Comparison of ENCODE assay signal across 1 cellular context in genomic region chr3:52536369-52537164, GRCh38.
TF ChIP-seq lines count a peak whose summit lies in the region.

UQCC5 (plus strand) TSS chr3:52536605; CDS start chr3:52536756, 151 bp downstream.

TF ChIP-seq in GM12878, 131 proteins besides CTCF, POLR2A, EP300 and RAD21 (continued from another document and continues in another):
- TF ChIP-seq REST (IDR thresholded peaks at IDR 0.05; ENCODE audit: low read depth, low read length), result no peak
- 0 out of 2 replicates have a peak, but pooled peaks have one; percentile 36 for TF ChIP-seq LARP7 (IDR thresholded peaks at IDR 0.05)
- TF ChIP-seq ATF7 (IDR thresholded peaks at IDR 0.05; ENCODE audit: low read depth), result peak; percentile 34
- no peak for TF ChIP-seq CBX5 (IDR thresholded peaks at IDR 0.05; ENCODE audit: low read depth)
- TF ChIP-seq CUX1 (IDR thresholded peaks at IDR 0.05; ENCODE audit: insufficient replicate concordance, low read depth, low read length), result no peak
- peak; percentile 52 for TF ChIP-seq SIN3A (IDR thresholded peaks at IDR 0.05; ENCODE audit: low read depth, low read length)
- peak; percentile 69; the same call in 1 of the 2 replicates for TF ChIP-seq MAX (IDR thresholded peaks at IDR 0.05; ENCODE audit: low read depth, low read length)
- TF ChIP-seq PAX5 (IDR thresholded peaks at IDR 0.05; ENCODE audit: borderline replicate concordance, low read depth, low read length), result peak; percentile 33; the same call in 1 of the 2 replicates
- TF ChIP-seq TCF12 (IDR thresholded peaks at IDR 0.05; ENCODE audit: low read depth, low read length), result peak; percentile 46; the same call in 1 of the 2 replicates
- TF ChIP-seq PML (IDR thresholded peaks at IDR 0.05; ENCODE audit: low read length), result peak; percentile 94; the same call in 1 of the 2 replicates
- TF ChIP-seq SMARCA5 (IDR thresholded peaks at IDR 0.05), result 0 out of 2 replicates have a peak, but pooled peaks have one; percentile 34
- TF ChIP-seq JUNB (IDR thresholded peaks at IDR 0.05), result no peak
- no peak for TF ChIP-seq TCF7 (IDR thresholded peaks at IDR 0.05; ENCODE audit: borderline replicate concordance)
- no peak for TF ChIP-seq YBX1 (IDR thresholded peaks at IDR 0.05)
- TF ChIP-seq SMAD5 (IDR thresholded peaks at IDR 0.05; ENCODE audit: low read depth), result peak; percentile 91
- TF ChIP-seq BHLHE40 (IDR thresholded peaks at IDR 0.05; ENCODE audit: borderline replicate concordance in 1 of 2, low read depth in 2 of 2, low read length in 1 of 2), result peak; percentile 77 to 91; a peak in 3 of 4 replicates
- no peak for TF ChIP-seq NFIC (IDR thresholded peaks at IDR 0.05; ENCODE audit: low read depth, low read length)
- TF ChIP-seq MXI1 (IDR thresholded peaks at IDR 0.05; ENCODE audit: low read depth, low read length), result peak; percentile 85
- peak; percentile 56 for TF ChIP-seq FOS (IDR thresholded peaks at IDR 0.05; ENCODE audit: borderline replicate concordance, extremely low read depth, insufficient read length)
- TF ChIP-seq IRF4 (IDR thresholded peaks at IDR 0.05; ENCODE audit: low read depth, low read length), result no peak
- peak; percentile 82 for TF ChIP-seq NBN (IDR thresholded peaks at IDR 0.05)
- TF ChIP-seq SP1 (IDR thresholded peaks at IDR 0.05; ENCODE audit: low read depth, low read length), result peak; percentile 92
- no peak for TF ChIP-seq ZBTB4 (CRISPR knock-in tag; IDR thresholded peaks at IDR 0.05)
- TF ChIP-seq IRF3 (IDR thresholded peaks at IDR 0.05), result peak; percentile 70
- peak; percentile 95 for TF ChIP-seq NRF1 (conservative IDR thresholded peaks at IDR 0.05; ENCODE audit: low read depth, low read length)
- TF ChIP-seq ZBED1 (IDR thresholded peaks at IDR 0.05; ENCODE audit: borderline replicate concordance), result no peak
- TF ChIP-seq NR2F1 (conservative IDR thresholded peaks at IDR 0.05), result peak; percentile 58
- no peak for TF ChIP-seq SREBF2 (IDR thresholded peaks at IDR 0.05; ENCODE audit: low read length)
- TF ChIP-seq USF2 (IDR thresholded peaks at IDR 0.05; ENCODE audit: borderline replicate concordance, low read depth, low read length), result peak; percentile 84
- no peak for TF ChIP-seq ZNF384 (IDR thresholded peaks at IDR 0.05; ENCODE audit: borderline replicate concordance, low read depth, low read length)
- TF ChIP-seq DPF2 (IDR thresholded peaks at IDR 0.05), result no peak
- peak; percentile 67 for TF ChIP-seq HDAC6 (IDR thresholded peaks at IDR 0.05; ENCODE audit: unreplicated experiment)
- TF ChIP-seq NKRF (conservative IDR thresholded peaks at IDR 0.05), result peak; percentile 84
- TF ChIP-seq SMAD1 (IDR thresholded peaks at IDR 0.05; ENCODE audit: low read depth, partially characterized antibody), result peak; percentile 51
- no peak for TF ChIP-seq STAT1 (conservative IDR thresholded peaks at IDR 0.05)
- peak; percentile 95 for TF ChIP-seq CHD2 (IDR thresholded peaks at IDR 0.05; ENCODE audit: borderline replicate concordance, low read depth, low read length)
- TF ChIP-seq MYC (IDR thresholded peaks at IDR 0.05; ENCODE audit: insufficient read depth, insufficient read length, insufficient replicate concordance, low read length, severe bottlenecking), result peak; percentile 85
- TF ChIP-seq E4F1 (IDR thresholded peaks at IDR 0.05; ENCODE audit: borderline replicate concordance, partially characterized antibody), result peak; percentile 54
- peak; percentile 76; the same call in 1 of the 2 replicates for TF ChIP-seq ELK1 (IDR thresholded peaks at IDR 0.05; ENCODE audit: low read depth, low read length)
- peak; percentile 52; the same call in 1 of the 2 replicates for TF ChIP-seq BACH1 (IDR thresholded peaks at IDR 0.05; ENCODE audit: borderline replicate concordance)
- peak; percentile 91 for TF ChIP-seq POU2F2 (IDR thresholded peaks at IDR 0.05; ENCODE audit: borderline replicate concordance, low read depth, low read length)
